8 cellular contexts compared by ENCODE assay signal in the genomic region with DNA sequence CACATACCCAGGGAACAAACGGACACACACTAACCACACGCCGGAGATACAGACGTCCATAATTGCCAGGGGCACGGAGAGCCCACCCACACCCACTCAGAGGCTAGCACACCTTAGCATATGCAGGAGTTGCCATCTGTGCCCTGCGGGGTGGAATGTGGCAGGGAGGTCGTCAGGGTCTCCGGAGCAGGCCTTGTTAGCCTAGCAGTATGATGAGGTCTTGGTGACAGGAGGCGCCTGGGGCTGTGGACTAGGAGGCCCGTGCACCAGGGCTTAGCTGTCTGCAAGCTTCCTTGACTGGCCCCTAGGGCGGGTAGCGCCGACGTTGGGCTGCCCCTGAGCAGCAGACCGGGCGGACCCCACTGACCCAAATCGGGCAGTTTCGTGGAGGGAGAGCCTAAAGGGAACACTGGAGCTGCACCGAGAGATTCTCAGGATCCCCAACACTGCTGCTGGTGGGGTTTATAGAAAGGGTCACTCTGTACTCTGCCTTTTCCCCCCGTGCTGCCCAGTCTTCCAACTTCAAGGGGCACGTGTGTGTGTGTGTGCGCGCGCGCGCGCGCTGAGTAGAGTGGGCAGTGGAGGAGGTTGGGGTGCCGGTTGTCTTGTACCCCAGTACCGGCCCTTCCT. TPM values are rescaled to one million over a fixed set of nuclear protein-coding genes. Genes with fewer than 3 reads are reported as not detected.
DNase-seq lines count a peak whose midpoint lies in the region; ATAC-seq and TF ChIP-seq lines count a peak whose summit lies in the region.

No MANE protein-coding gene starts in this region.

- H3K27ac ChIP-seq in PC-3 (ENCODE audit: low read length), result no peak overlapping the region
- no peak overlapping the region for H3K27ac ChIP-seq in effector memory CD4-positive, alpha-beta T cell (ENCODE audit: insufficient read depth, low read length, poor library complexity, severe bottlenecking)
- peak overlapping the region; percentile 14 to 82 (median 32) for H3K27ac ChIP-seq in gastrocnemius medialis

- TF ChIP-seq CTCF in PC-3 (conservative IDR thresholded peaks at IDR 0.05; ENCODE audit: low read depth, low read length) (no peak), gastrocnemius medialis (IDR thresholded peaks at IDR 0.05 in 4 of 5, conservative IDR thresholded peaks at IDR 0.05 in 1 of 5) (peak in 1 of 5 experiments; percentile 14)

- POLR2A ChIA-PET in PC-3 (lab: Charles Lee; ENCODE audit: unreplicated experiment), result interaction anchor here (1.0 kb wide), 1 partner anchor 11 kb away, joined by 4 read pairs; no protein-coding TSS in a partner anchor

- H3K27me3 ChIP-seq in PC-3 (ENCODE audit: low read length), result peaks cover 16% of the 10 kb centered on the region
- H3K27me3 ChIP-seq in effector memory CD4-positive, alpha-beta T cell (replicated peaks; ENCODE audit: control insufficient read depth, insufficient read depth, low read length, poor library complexity, severe bottlenecking), result peaks cover 44% of the 10 kb centered on the region
- peaks cover 16 to 21% (median 19%) of the 10 kb centered on the region in 3 donors for H3K27me3 ChIP-seq in gastrocnemius medialis

- in situ Hi-C loops in gastrocnemius medialis (cut with MboI; ENCODE audit: low sequenced_read_pairs in 4 of 4), result loop anchor here in 1 of 4 donors (10.0 kb wide), 1 partner anchor 194 kb away; a partner anchor contains a TSS
- in situ Hi-C loops in KBM-7 (cut with MboI; ENCODE audit: low pct_unique_long_range_greater_than_20kb, low sequenced_read_pairs), result no loop called here

- no peak overlapping the region for H3K9ac ChIP-seq in PC-3 (ENCODE audit: low read length)

- CTCF ChIA-PET in PC-3 (lab: Charles Lee), result interaction anchor here (0.9 to 1.3 kb wide), 2 partner anchors 12 to 28 kb away, joined by 3 to 10 read pairs; a partner anchor contains a TSS

- H2AFZ ChIP-seq in PC-3 (ENCODE audit: low read length), result peak overlapping the region; percentile 79

- no peaks in the 10 kb centered on the region for H4K20me1 ChIP-seq in PC-3 (ENCODE audit: low read length)

- H3K79me2 ChIP-seq in PC-3 (ENCODE audit: low read length), result no peaks in the 10 kb centered on the region

- H3F3A ChIP-seq in PC-3 (ENCODE audit: low read length, unreplicated experiment), result no peaks in the 10 kb centered on the region

- no TSS peak for BruUV-seq in PC-3 (replicated peaks; lab: Mats Ljungman, UMichigan)

- H3K4me3 ChIP-seq in PC-3 (ENCODE audit: low read length) (peak overlapping the region; percentile 70), gastrocnemius medialis (peak overlapping the region; percentile 57 to 76 (median 62))
- H3K4me3 ChIP-seq in effector memory CD4-positive, alpha-beta T cell (ENCODE audit: insufficient read depth, low read depth, low read length, poor library complexity, severe bottlenecking), result peak overlapping the region; percentile 83

- no peaks in the 10 kb centered on the region for H3K9me2 ChIP-seq in PC-3 (replicated peaks; ENCODE audit: low read length)

- intact Hi-C loops in PC-3 (cut with micrococcal nuclease) (no loop called here), gastrocnemius medialis (cut with DNase I; ENCODE audit: low total_unique reads) (loop anchor here (2.0 kb wide), 1 partner anchor 22 kb away; no protein-coding TSS in a partner anchor)

- no peak for TF ChIP-seq POLR2A in gastrocnemius medialis (IDR thresholded peaks at IDR 0.05)

- 0 out of 2 replicates have a peak, but pooled peaks have one; percentile 4 for ATAC-seq in PC-3
- ATAC-seq in gastrocnemius medialis, result peak in 1 of 2 donors; percentile 13
- no peak for ATAC-seq in HG03025 (IDR thresholded peaks at IDR 0.05; ENCODE audit: low FRiP score, unreplicated experiment)
- no peak for ATAC-seq in esophagus mucosa

- peaks cover 33% of the 10 kb centered on the region for H3K4me1 ChIP-seq in PC-3 (ENCODE audit: insufficient read depth, low read length)
- peaks cover 72% of the 10 kb centered on the region for H3K4me1 ChIP-seq in effector memory CD4-positive, alpha-beta T cell (ENCODE audit: control insufficient read depth, insufficient read depth, low read length, poor library complexity, severe bottlenecking)
- H3K4me1 ChIP-seq in gastrocnemius medialis, result peaks cover 46 to 64% of the 10 kb centered on the region in 2 donors

- no peaks in the 10 kb centered on the region for H3K9me3 ChIP-seq in PC-3 (ENCODE audit: low read length)
- no peaks in the 10 kb centered on the region for H3K9me3 ChIP-seq in effector memory CD4-positive, alpha-beta T cell (ENCODE audit: control insufficient read depth, low read length)
- H3K9me3 ChIP-seq in gastrocnemius medialis, result no peaks in the 10 kb centered on the region

- peak; percentile 30 for DNase-seq in activated naive CD4-positive, alpha-beta T cell treated with Interleukin-2 at 50 U/mL for 16 hours
- no peak for DNase-seq in activated naive CD4-positive, alpha-beta T cell (lab: John Stamatoyannopoulos, UW)
- DNase-seq in PC-3 (peak; percentile 27), gastrocnemius medialis (peak in 1 of 2 donors; percentile 51), KBM-7 (no peak)
- no peak for DNase-seq in effector memory CD4-positive, alpha-beta T cell

- H3K36me3 ChIP-seq in PC-3 (ENCODE audit: low read depth, low read length) (no peaks in the 10 kb centered on the region), gastrocnemius medialis (peaks cover 0 to 16% of the 10 kb centered on the region in 2 donors)
- H3K36me3 ChIP-seq in effector memory CD4-positive, alpha-beta T cell (ENCODE audit: control insufficient read depth, insufficient read depth, low read length), result no peaks in the 10 kb centered on the region

- peak overlapping the region; percentile 98 for H3K4me2 ChIP-seq in PC-3 (ENCODE audit: low read length)

RNA-seq across cellular contexts. Expression of a gene that starts 9.9 kb away (rescaled TPM):
- 1.4 and 1.8 TPM in 2 replicates for total RNA-seq in PC-3 (2014; rRNA removed)
- 1,000 to 10,000 TPM in 2 of 4 donors, 100 to 1,000 TPM in 2; 459 to 1,596 (median 855) TPM for total RNA-seq in gastrocnemius medialis
- 1.1 TPM for total RNA-seq in esophagus mucosa

RNA-seq across cellular contexts. Expression of a gene that starts 11.5 kb away (rescaled TPM):
- total RNA-seq in PC-3 (2014; rRNA removed) (210 and 263 TPM in 2 replicates), gastrocnemius medialis (100 to 1,000 TPM in 1 of 4 donors, 10 to 100 TPM in 3; 41.3 to 107 (median 46.4) TPM), esophagus mucosa (126 TPM)

RNA-seq across cellular contexts. Expression of a gene that starts 24.4 kb away (rescaled TPM):
- total RNA-seq in PC-3 (2014; rRNA removed) (10.7 and 15.1 TPM in 2 replicates), gastrocnemius medialis (not detected), esophagus mucosa (6.7 TPM)

Comparison
In these comparisons a context has a peak if more than half of its experiments do, and no peak if none do; other contexts are left out.
1. DNase-seq: peak in activated naive CD4-positive, alpha-beta T cell treated with Interleukin-2 at 50 U/mL for 16 hours (single experiment) and PC-3 (single experiment); none in activated naive CD4-positive, alpha-beta T cell (0 of 4), effector memory CD4-positive, alpha-beta T cell (0 of 3) and KBM-7 (single experiment).
2. H3K27ac ChIP-seq: peak in gastrocnemius medialis (4 of 4); none in PC-3 (single experiment) and effector memory CD4-positive, alpha-beta T cell (single experiment).
3. RNA of a gene that starts 9.9 kb away (total RNA-seq): 459 to 1,596 TPM in gastrocnemius medialis; 1.4 to 1.8 TPM in PC-3 and 1.1 TPM in esophagus mucosa (single experiment); every median in the first group is over 100 times any median in the second.
4. Peak in every context shown above with its lines, with median percentiles within 50 percentile points of each other: H3K4me3 ChIP-seq.